Comparison of ENCODE assay signal across 26 cellular contexts in the genomic region with DNA sequence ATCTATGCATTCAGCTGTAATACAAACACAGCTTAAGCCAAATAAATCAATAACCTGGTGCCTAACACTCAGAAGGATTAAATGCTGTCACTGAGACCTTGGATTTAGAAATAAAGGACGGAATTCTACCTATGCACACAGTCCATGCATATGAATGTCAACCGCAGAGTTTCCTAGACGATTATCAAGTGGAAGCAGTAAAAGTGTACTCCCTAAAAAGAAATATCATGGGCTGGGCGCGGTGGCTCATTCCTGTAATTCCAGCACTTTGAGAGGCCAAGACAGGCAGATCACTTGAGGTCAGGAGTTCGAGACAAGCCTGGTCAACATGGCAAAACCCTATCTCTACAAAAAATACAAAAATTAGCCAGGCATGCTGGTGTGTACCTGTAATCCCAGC.
"Had no signal": no experiment of that assay in that cellular context is flagged by ENCODE, and none has a peak within 500 bp of the region (broad histone marks: within the 10 kb centered on the region; RNA-seq: fewer than 3 reads in every experiment).

No MANE protein-coding gene starts in this region.

- DNase-seq: activated CD4-positive, alpha-beta memory T cell treated with anti-CD3 and anti-CD28 coated beads for 36 hours; activated CD4-positive, alpha-beta T cell treated with anti-CD3 and anti-CD28 coated beads for 36 hours; activated CD4-positive, alpha-beta T cell treated with anti-CD3 and anti-CD28 coated beads, Interleukin-2, amount 10 ng/mL, durations not matched to agents 24 days and 14 days; activated CD4-positive, CD25-positive, alpha-beta regulatory T cell; activated CD4-positive, CD25-positive, alpha-beta regulatory T cell treated with anti-CD3 and anti-CD28 coated beads, Interleukin-2, amount 50 U/mL, for 72 hours; activated CD8-positive, alpha-beta memory T cell treated with anti-CD3 and anti-CD28 coated beads, Interleukin-2, amount 10 ng/mL, durations not matched to agents 7 days and 5 days; activated CD8-positive, alpha-beta memory T cell treated with anti-CD3 and anti-CD28 coated beads, Interleukin-2, amount 50 U/mL, for 4 hours; activated CD8-positive, alpha-beta T cell treated with anti-CD3 and anti-CD28 coated beads, Interleukin-2, amount 10 ng/mL, durations not matched to agents 7 days and 5 days; activated effector memory CD4-positive, alpha-beta T cell treated with anti-CD3 and anti-CD28 coated beads, Interleukin-2, amount 50 U/mL, for 16 hours; activated naive CD4-positive, alpha-beta T cell; activated naive CD4-positive, alpha-beta T cell treated with anti-CD3 and anti-CD28 coated beads, Interleukin-2, amount 10 ng/mL, durations not matched to agents 7 days and 5 days; activated naive CD8-positive, alpha-beta T cell treated with anti-CD3 and anti-CD28 coated beads, Interleukin-2, amount 10 ng/mL, durations not matched to agents 7 days and 5 days; activated T-cell treated with anti-CD3 and anti-CD28 coated beads, Interleukin-2, amount 50 U/mL, for 1 hour; activated T-cell treated with anti-CD3 and anti-CD28 coated beads, Interleukin-2, amount 50 U/mL, for 48 hours; dorsolateral prefrontal cortex; effector memory CD4-positive, alpha-beta T cell; endodermal cell; foreskin fibroblast; glutamatergic neuron; T-helper 1 cell; T-helper 17 cell; T1000 had no signal

- H3K36me3 ChIP-seq: ascending aorta had no signal

- H3K9me3 ChIP-seq: ascending aorta had no signal

- H3K4me3 ChIP-seq: ascending aorta, coronary artery, dorsolateral prefrontal cortex had no signal

- ATAC-seq: activated CD4-positive, alpha-beta T cell treated with anti-CD3 and anti-CD28 coated beads for 36 hours; activated CD8-positive, alpha-beta memory T cell treated with anti-CD3 and anti-CD28 coated beads, Interleukin-2, amount 10 ng/mL, durations not matched to agents 7 days and 5 days; activated CD8-positive, alpha-beta T cell treated with anti-CD3 and anti-CD28 coated beads, Interleukin-2, amount 10 ng/mL, durations not matched to agents 7 days and 5 days; activated naive CD4-positive, alpha-beta T cell treated with anti-CD3 and anti-CD28 coated beads, Interleukin-2, amount 50 U/mL, for 72 hours; esophagus mucosa; T-helper 17 cell had no signal

- H3K27me3 ChIP-seq: ascending aorta, dorsolateral prefrontal cortex had no signal

- H3K27ac ChIP-seq: ascending aorta, coronary artery, dorsolateral prefrontal cortex had no signal
